ENCODE assay signal across 1 cellular context in the genomic region with DNA sequence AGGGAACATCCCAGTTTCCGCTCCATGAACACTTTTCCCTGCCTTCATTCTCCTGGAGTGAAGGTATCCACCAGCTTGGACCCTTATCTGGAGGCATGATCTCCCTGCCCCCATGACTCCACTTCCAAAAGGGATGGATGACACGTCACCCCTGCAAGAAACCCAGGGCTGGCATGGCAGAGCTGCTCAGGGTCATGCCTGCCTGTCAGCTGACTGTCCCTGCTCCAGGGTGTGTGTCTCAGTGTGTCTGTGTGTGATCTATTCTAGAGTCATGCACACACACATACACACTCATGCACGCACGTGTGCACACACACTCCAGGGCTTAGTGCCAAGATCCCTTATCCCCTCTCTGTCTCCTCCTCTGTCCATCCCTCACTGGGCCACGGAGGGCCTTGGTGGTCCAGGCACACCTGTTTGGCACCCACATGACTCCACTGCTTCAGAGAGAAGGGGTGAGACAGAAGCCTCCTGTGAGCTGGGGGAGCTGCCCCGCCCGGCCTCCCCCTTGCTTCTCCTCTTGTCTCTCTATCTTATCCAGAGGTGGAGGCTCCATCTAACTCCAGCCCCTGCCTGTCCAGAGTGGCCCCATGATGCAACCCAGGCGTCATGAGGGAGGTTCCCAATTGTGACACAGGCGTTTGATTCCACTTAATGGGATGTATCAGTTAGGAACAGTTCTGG.
TF ChIP-seq lines count a peak whose summit lies in the region.

No MANE protein-coding gene starts in this region.

TF ChIP-seq in H1, 55 proteins besides CTCF, POLR2A, EP300 and RAD21:
- TF ChIP-seq GABPA (IDR thresholded peaks at IDR 0.05; ENCODE audit: borderline replicate concordance, insufficient read depth, low read length) (no peak), BCL11A (IDR thresholded peaks at IDR 0.05; ENCODE audit: low read depth in 2 of 2, low read length in 2 of 2) (no peak)
